ENCODE assay signal across 8 cellular contexts in the genomic region with DNA sequence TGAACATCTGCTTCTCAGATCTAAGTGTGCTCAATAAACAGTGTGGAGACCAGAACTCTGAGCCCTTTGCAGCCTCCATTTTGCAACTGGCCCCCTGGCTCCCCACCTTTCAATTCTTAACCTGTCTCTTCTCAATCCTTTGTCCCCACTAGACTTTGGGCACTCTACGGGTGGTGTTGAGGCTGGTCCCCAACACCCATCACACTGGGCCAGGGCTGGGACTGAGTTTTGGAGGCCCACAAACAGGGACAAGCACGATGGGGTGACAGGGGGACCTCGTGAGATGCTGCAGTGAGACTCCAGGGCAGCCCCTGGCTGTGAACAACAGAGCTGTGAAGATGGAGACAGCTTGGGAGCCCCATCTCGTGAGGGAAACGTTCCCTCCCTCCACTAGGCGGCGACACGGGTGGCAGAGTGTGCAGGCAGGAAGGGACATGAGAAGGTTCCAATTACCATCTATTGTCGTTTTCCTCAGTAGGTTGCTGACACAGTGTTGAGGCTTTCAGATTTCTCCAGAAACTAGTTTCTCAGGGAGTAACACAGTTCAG. TPM values are rescaled to one million over a fixed set of nuclear protein-coding genes. Genes with fewer than 3 reads are reported as not detected.
DNase-seq lines count a peak whose midpoint lies in the region; TF ChIP-seq lines count a peak whose summit lies in the region.

No MANE protein-coding gene starts in this region.

- TF ChIP-seq CTCF in epithelial cell of esophagus (IDR thresholded peaks at IDR 0.05; ENCODE audit: insufficient read depth, low read depth, low read length, missing control alignments): peak; percentile 76

- H3K4me3 ChIP-seq in epithelial cell of esophagus (ENCODE audit: low read length): peak overlapping the region; percentile 48

- DNase-seq in EL: peak; percentile 53
- peak; percentile 28 for DNase-seq in LHCN-M2 (ENCODE audit: low read depth)
- peak; percentile 74 to 78 for DNase-seq in activated CD4-positive, alpha-beta T cell treated with anti-CD3 and anti-CD28 coated beads, Interleukin-2, amount 50 U/mL, for 48 hours
- peak; percentile 72 for DNase-seq in epithelial cell of esophagus (ENCODE audit: low read depth)
- DNase-seq in posterior cingulate gyrus: peak in 6 of 10 donors; percentile 32 to 90 (median 64)
- DNase-seq in NCI-H774 (lab: John Stamatoyannopoulos, UW): no peak
- DNase-seq in NCI-H2107 (lab: John Stamatoyannopoulos, UW): no peak
- no peak for DNase-seq in A172 (ENCODE audit: low spot score)

- intact Hi-C loops in posterior cingulate gyrus (cut with DNase I): no loop called here

RNA-seq across cellular contexts. Expression of a gene that starts 1.2 kb away (rescaled TPM):
- 7.8 and 8.2 TPM in 2 replicates for total RNA-seq in LHCN-M2 (2014; rRNA removed)
- 5.3 TPM for polyA plus RNA-seq in LHCN-M2 (2012)
- 8.0 and 8.9 TPM in 2 replicates for total RNA-seq in A172 (2014; rRNA removed; shearing (Covaris generic))

RNA-seq across cellular contexts. Expression of a gene that starts 3.5 kb away (rescaled TPM):
- 6.1 and 6.4 TPM in 2 replicates for total RNA-seq in LHCN-M2 (2014; rRNA removed)
- polyA plus RNA-seq in LHCN-M2 (2012): 7.2 TPM
- total RNA-seq in A172 (2014; rRNA removed; shearing (Covaris generic)): 12.3 and 12.6 TPM in 2 replicates

RNA-seq across cellular contexts. Expression of a gene that starts 11.7 kb away (rescaled TPM):
- total RNA-seq in LHCN-M2 (2014; rRNA removed): 13.6 and 16.7 TPM in 2 replicates
- polyA plus RNA-seq in LHCN-M2 (2012): 33.1 TPM
- 13.5 and 19.8 TPM in 2 replicates for total RNA-seq in A172 (2014; rRNA removed; shearing (Covaris generic))

RNA-seq across cellular contexts. Expression of a gene that starts 29.9 kb away (rescaled TPM):
- 20.5 and 23.1 TPM in 2 replicates for total RNA-seq in LHCN-M2 (2014; rRNA removed)
- polyA plus RNA-seq in LHCN-M2 (2012): 8.7 TPM
- 15.4 and 22.2 TPM in 2 replicates for total RNA-seq in A172 (2014; rRNA removed; shearing (Covaris generic))

Comparison
In these comparisons a context has a peak if more than half of its experiments do, and no peak if none do; other contexts are left out.
1. DNase-seq: peak in EL (single experiment), LHCN-M2 (single experiment), activated CD4-positive, alpha-beta T cell treated with anti-CD3 and anti-CD28 coated beads, Interleukin-2, amount 50 U/mL, for 48 hours (2 of 2), epithelial cell of esophagus (single experiment) and posterior cingulate gyrus (6 of 10); none in NCI-H774 (single experiment), NCI-H2107 (single experiment) and A172 (single experiment).